In genomic region chr17:58187675-58188074, GRCh38 we compare ENCODE assay signal across 34 cellular contexts. TPM values are rescaled to one million over a fixed set of nuclear protein-coding genes. Genes with fewer than 3 reads are reported as not detected.
"Had no signal": no experiment of that assay in that cellular context is flagged by ENCODE, and none has a peak within 500 bp of the region (broad histone marks: within the 10 kb centered on the region; RNA-seq: fewer than 3 reads in every experiment).

No MANE protein-coding gene starts in this region.

- H3K4me3 ChIP-seq: left ventricle myocardium inferior, lung, ovary, right atrium auricular region, right lobe of liver, smooth muscle cell, tibial nerve, uterus had no signal

- ATAC-seq: natural killer cell; right lobe of liver; stimulated activated memory B cell treated with anti-CD40 and anti-IgM and Interleukin-4, amounts not matched to agents 10 μg/mL and 1 μg/mL and 100 μg/mL, for 72 hours; stimulated activated naive CD8-positive, alpha-beta T cell treated with anti-CD3 and anti-CD28 coated beads, Interleukin-15, amount 100 ng/mL, for 72 hours had no signal

- H3K27ac Mint-ChIP-seq: mesothelial cell of epicardium; natural killer cell; nephron progenitor cell; progenitor cell of endocrine pancreas; stimulated activated memory B cell treated with anti-CD40 and anti-IgM and Interleukin-4, amounts not matched to agents 10 μg/mL and 1 μg/mL and 100 μg/mL, for 72 hours; stimulated activated naive CD8-positive, alpha-beta T cell treated with anti-CD3 and anti-CD28 coated beads, Interleukin-15, amount 100 ng/mL, for 72 hours; type B pancreatic cell had no signal

- H3K4me1 ChIP-seq: right lobe of liver, tibial nerve, uterus had no signal

- H3K36me3 Mint-ChIP-seq: immature natural killer cell; mesothelial cell of epicardium; naive B cell; natural killer cell; stimulated activated memory B cell treated with anti-CD40 and anti-IgM and Interleukin-4, amounts not matched to agents 10 μg/mL and 1 μg/mL and 100 μg/mL, for 72 hours; type B pancreatic cell had no signal

- H3K9me3 ChIP-seq: left ventricle myocardium inferior, ovary, right atrium auricular region, right lobe of liver, tibial nerve, uterus had no signal

- DNase-seq: hippocampal formation; immature natural killer cell; left ventricle myocardium inferior; mesendoderm; naive B cell; natural killer cell; nephron progenitor cell; ovary; right lobe of liver; stimulated activated CD4-positive, alpha-beta T cell treated with anti-CD3 and anti-CD28 coated beads, Interleukin-1b, Interleukin-23, amount 100 ng/mL, for 48 hours; stimulated activated CD4-positive, alpha-beta T cell treated with anti-CD3 and anti-CD28 coated beads, Interleukin-2, amount 100 ng/mL, for 48 hours; stimulated activated CD4-positive, alpha-beta T cell treated with anti-CD3 and anti-CD28 coated beads, Interleukin-4, amount 100 ng/mL, for 4 hours; stimulated activated CD8-positive, alpha-beta memory T cell treated with anti-CD3 and anti-CD28 coated beads, Interleukin-4, amount 100 ng/mL, for 48 hours; stimulated activated naive CD4-positive, alpha-beta T cell treated with Interleukin-2 at 50 U/mL for 16 hours; stimulated activated naive CD8-positive, alpha-beta T cell treated with anti-CD3 and anti-CD28 coated beads, Interleukin-15, amount 100 ng/mL, for 72 hours; substantia nigra; uterus had no signal

- H3K27me3 ChIP-seq: ovary, right atrium auricular region, right lobe of liver, uterus had no signal

- H3K4me1 Mint-ChIP-seq: stimulated activated naive CD8-positive, alpha-beta T cell treated with anti-CD3 and anti-CD28 coated beads, Interleukin-15, amount 100 ng/mL, for 72 hours had no signal

- H3K9me3 Mint-ChIP-seq: immature natural killer cell; mesothelial cell of epicardium; naive B cell; natural killer cell; nephron progenitor cell; stimulated activated memory B cell treated with anti-CD40 and anti-IgM and Interleukin-4, amounts not matched to agents 10 μg/mL and 1 μg/mL and 100 μg/mL, for 72 hours; stimulated activated naive CD8-positive, alpha-beta T cell treated with anti-CD3 and anti-CD28 coated beads, Interleukin-15, amount 100 ng/mL, for 72 hours; type B pancreatic cell had no signal

- H3K27ac ChIP-seq: left ventricle myocardium inferior, ovary, right atrium auricular region, right lobe of liver, tibial nerve, uterus had no signal

- H3K36me3 ChIP-seq: left ventricle myocardium inferior, ovary, right atrium auricular region, right lobe of liver, tibial nerve, uterus had no signal

- H3K4me2 ChIP-seq: smooth muscle cell had no signal

- H3K4me3 Mint-ChIP-seq: immature natural killer cell; mesothelial cell of epicardium; naive B cell; natural killer cell; nephron progenitor cell; stimulated activated memory B cell treated with anti-CD40 and anti-IgM and Interleukin-4, amounts not matched to agents 10 μg/mL and 1 μg/mL and 100 μg/mL, for 72 hours; stimulated activated naive CD8-positive, alpha-beta T cell treated with anti-CD3 and anti-CD28 coated beads, Interleukin-15, amount 100 ng/mL, for 72 hours; type B pancreatic cell had no signal

RNA-seq across cellular contexts. Expression of gene EPX, which starts 4.9 kb away (rescaled TPM):
- total RNA-seq: kidney epithelial cell, left ventricle myocardium inferior, lower leg skin, mesothelial cell of epicardium, natural killer cell, omental fat pad, ovary, progenitor cell of endocrine pancreas, pulmonary artery endothelial cell, renal cortical epithelial cell, right atrium auricular region, smooth muscle cell, temporal lobe, tibial nerve, ureter, uterus had no signal
- polyA plus RNA-seq: immature natural killer cell, ovary, smooth muscle cell had no signal

RNA-seq across cellular contexts. Expression of gene OR4D2, which starts 20.9 kb away (rescaled TPM):
- total RNA-seq: kidney epithelial cell, left ventricle myocardium inferior, lower leg skin, lung, mesothelial cell of epicardium, mononuclear cell, natural killer cell, omental fat pad, ovary, progenitor cell of endocrine pancreas, pulmonary artery endothelial cell, renal cortical epithelial cell, right atrium auricular region, right lobe of liver, skeletal muscle tissue, smooth muscle cell, temporal lobe, tibial nerve, ureter, uterus had no signal
- polyA plus RNA-seq: lung, ovary, smooth muscle cell had no signal

RNA-seq across cellular contexts. Expression of gene OR4D1, which starts 39.5 kb away (rescaled TPM):
- total RNA-seq: kidney epithelial cell, left ventricle myocardium inferior, mesothelial cell of epicardium, omental fat pad, ovary, progenitor cell of endocrine pancreas, pulmonary artery endothelial cell, renal cortical epithelial cell, right atrium auricular region, right lobe of liver, skeletal muscle tissue, smooth muscle cell, tibial nerve, ureter, uterus had no signal
- polyA plus RNA-seq: smooth muscle cell had no signal

RNA-seq across cellular contexts. Expression of gene LPO, which starts 50.7 kb away (rescaled TPM):
- total RNA-seq: left ventricle myocardium inferior, mononuclear cell, natural killer cell, progenitor cell of endocrine pancreas, pulmonary artery endothelial cell, renal cortical epithelial cell, right atrium auricular region, right lobe of liver, skeletal muscle tissue, tibial nerve, ureter, uterus had no signal
- polyA plus RNA-seq: ovary had no signal
